1 cellular context compared by ENCODE assay signal in the genomic region with DNA sequence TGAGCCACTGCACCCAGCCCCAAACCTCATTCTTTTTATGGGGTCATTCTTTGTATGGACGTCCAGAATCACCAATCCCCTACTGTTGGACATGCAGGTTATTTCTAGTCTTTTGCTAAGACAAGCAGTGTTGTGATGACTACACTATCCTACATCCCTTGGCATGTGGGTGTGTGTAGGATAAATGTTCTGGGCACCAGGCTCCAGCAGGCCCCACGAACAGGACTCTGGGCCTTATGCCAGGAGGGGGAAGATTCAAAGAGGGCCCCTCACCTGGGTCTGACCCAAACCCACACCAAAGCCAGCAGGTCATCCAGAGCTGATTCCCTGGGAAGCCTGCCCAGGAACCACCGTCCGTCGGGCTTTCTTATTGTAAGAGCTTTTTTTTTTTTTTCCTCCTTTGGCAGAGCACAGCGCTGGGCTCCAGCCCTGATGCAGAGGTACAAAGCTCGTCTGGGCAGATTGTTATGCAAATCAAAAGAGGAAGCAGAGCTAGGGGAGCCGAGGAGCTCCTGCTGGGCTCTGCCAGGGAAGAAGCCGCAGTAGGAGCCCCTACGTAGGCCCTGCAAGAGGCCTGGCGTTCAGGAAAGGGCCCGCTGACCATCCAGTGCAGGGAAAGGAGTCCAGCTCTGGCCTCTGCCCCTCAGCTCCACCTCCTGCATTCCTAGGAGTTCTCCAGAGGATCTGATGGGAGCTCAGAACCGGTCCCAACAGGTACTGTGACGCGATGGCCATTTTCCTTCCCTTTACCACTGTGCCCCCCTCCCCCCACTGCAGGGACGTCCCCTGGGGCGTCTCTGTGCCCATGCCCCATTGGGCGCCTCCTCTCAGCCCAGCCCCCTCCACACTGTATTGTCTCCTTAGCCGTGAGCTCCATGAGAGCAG.
A peak's percentile ranks its signal among the peaks of the same experiment; 100 is the strongest.
TF ChIP-seq lines count a peak whose summit lies in the region.

No MANE protein-coding gene starts in this region.

TF ChIP-seq in K562, 482 proteins besides CTCF, POLR2A, EP300 and RAD21 (continued from another document):
- TF ChIP-seq ZC3H4 (CRISPR knock-in tag; IDR thresholded peaks at IDR 0.05; ENCODE audit: borderline replicate concordance) (0 out of 2 replicates have a peak, but pooled peaks have one; percentile 56), CBFA2T3 (IDR thresholded peaks at IDR 0.05) (no peak), KLF6 (CRISPR knock-in tag; IDR thresholded peaks at IDR 0.05; ENCODE audit: borderline replicate concordance) (no peak), ZBTB40 (IDR thresholded peaks at IDR 0.05) (no peak), ZBTB40 (CRISPR knock-in tag; IDR thresholded peaks at IDR 0.05) (no peak)
